24 cellular contexts compared by ENCODE assay signal in genomic region chr16:75732871-75733270, GRCh38. TPM values are rescaled to one million over a fixed set of nuclear protein-coding genes. Genes with fewer than 3 reads are reported as not detected.
DNase-seq lines count a peak whose midpoint lies in the region; ATAC-seq, FAIRE-seq and TF ChIP-seq lines count a peak whose summit lies in the region.
"Had no signal": no experiment of that assay in that cellular context is flagged by ENCODE, and none has a peak within 500 bp of the region (broad histone marks: within the 10 kb centered on the region; RNA-seq: fewer than 3 reads in every experiment).

No MANE protein-coding gene starts in this region.

- in situ Hi-C loops in astrocyte of the spinal cord (cut with HindIII; ENCODE audit: low sequenced_read_pairs) = no loop called here

- POLR2A ChIA-PET in CD4-positive, alpha-beta T cell (lab: Charles Lee) = no interaction called here

- H3K9me3 ChIP-seq in mesodermal cell (ENCODE audit: control insufficient read depth, low read length) (no peaks in the 10 kb centered on the region), thoracic aorta (no peaks in the 10 kb centered on the region)
- no peaks in the 10 kb centered on the region for H3K9me3 ChIP-seq in CD4-positive, alpha-beta T cell (ENCODE audit: control insufficient read depth, low read length)

- H3K9me3 Mint-ChIP-seq in CD4-positive, alpha-beta T cell = no peaks in the 10 kb centered on the region
- H3K9me3 Mint-ChIP-seq: activated naive CD4-positive, alpha-beta T cell treated with anti-CD3 and anti-CD28 coated beads, Interleukin-2, amount 50 U/mL, for 72 hours; CD8-positive, alpha-beta memory T cell; dendritic cell treated with granulocyte-macrophage colony-stimulating factor and Interleukin-4, amounts not matched to agents 40 ng/mL and 50 ng/mL, for 4 days had no signal

- FAIRE-seq in GM12892 (lab: Jason Lieb, UNC) = no peak
- FAIRE-seq: urothelium cell line had no signal

- CTCF ChIA-PET in CD4-positive, alpha-beta T cell (lab: Charles Lee) = no interaction called here

- peak; percentile 11 for DNase-seq in ELF-1 (ENCODE audit: low read depth, low spot score)
- peak; percentile 2 for DNase-seq in astrocyte of the spinal cord (ENCODE audit: low read depth, low spot score)
- DNase-seq in thoracic aorta (ENCODE audit: low spot score) = no peak
- DNase-seq in CD4-positive, alpha-beta T cell = no peak
- DNase-seq in GM12892 (ENCODE audit: insufficient read length) = no peak
- DNase-seq: activated CD4-positive, alpha-beta T cell treated with anti-CD3 and anti-CD28 coated beads for 1 hour; CD8-positive, alpha-beta memory T cell; DND-41; foreskin keratinocyte; KG1; NCI-H1048; NCI-H2107; NCI-H524; stimulated activated naive CD8-positive, alpha-beta T cell treated with anti-CD3 and anti-CD28 coated beads, Interleukin-15, Interleukin-2, amounts not matched to agents 100 U/mL and 50 U/mL, for 24 hours; SW 1271 had no signal

- WGBS in mesodermal cell (ENCODE audit: insufficient coverage in 2 of 2), 2 experiments = 56 to 60% methylated on average over 2 of the region's 2 CpGs

- H3K27me3 ChIP-seq in thoracic aorta (replicated peaks; ENCODE audit: insufficient read depth) = no peaks in the 10 kb centered on the region
- no peaks in the 10 kb centered on the region for H3K27me3 ChIP-seq in CD4-positive, alpha-beta T cell (ENCODE audit: control insufficient read depth, insufficient read depth, low read length)
- H3K27me3 ChIP-seq: brain microvascular endothelial cell, foreskin keratinocyte had no signal

- H3K27ac ChIP-seq in mesodermal cell (ENCODE audit: low read depth, low read length, severe bottlenecking) (peak overlapping the region; percentile 68), thoracic aorta (peak overlapping the region; percentile 70 to 75)
- no peak overlapping the region for H3K27ac ChIP-seq in CD4-positive, alpha-beta T cell (ENCODE audit: low read depth, low read length)
- H3K27ac ChIP-seq: brain microvascular endothelial cell, foreskin keratinocyte had no signal

- H3K36me3 Mint-ChIP-seq in CD4-positive, alpha-beta T cell (ENCODE audit: low read depth) = no peaks in the 10 kb centered on the region
- H3K36me3 Mint-ChIP-seq: activated naive CD4-positive, alpha-beta T cell treated with anti-CD3 and anti-CD28 coated beads, Interleukin-2, amount 50 U/mL, for 72 hours; CD8-positive, alpha-beta memory T cell had no signal

- H3K36me3 ChIP-seq in mesodermal cell (ENCODE audit: control insufficient read depth, insufficient read depth, low read length) (no peaks in the 10 kb centered on the region), thoracic aorta (no peaks in the 10 kb centered on the region)
- H3K36me3 ChIP-seq: brain microvascular endothelial cell had no signal

- intact Hi-C loops in CD4-positive, alpha-beta T cell (cut with DNase I, micrococcal nuclease) = no loop called here

- TF ChIP-seq POLR2A in GM12892 (IDR thresholded peaks at IDR 0.05; ENCODE audit: low read depth, low read length) = no peak

- H3K4me1 Mint-ChIP-seq in CD4-positive, alpha-beta T cell (ENCODE audit: low read depth) = no peaks in the 10 kb centered on the region
- H3K4me1 Mint-ChIP-seq: CD8-positive, alpha-beta memory T cell had no signal

- H3K27me3 Mint-ChIP-seq in CD4-positive, alpha-beta T cell = peaks cover under 1% of the 10 kb centered on the region
- H3K27me3 Mint-ChIP-seq: dendritic cell treated with granulocyte-macrophage colony-stimulating factor and Interleukin-4, amounts not matched to agents 40 ng/mL and 50 ng/mL, for 4 days had no signal

- no peak for ATAC-seq in thoracic aorta (ENCODE audit: insufficient number of reproducible peaks, low FRiP score, low read depth)
- ATAC-seq in GM21723 (IDR thresholded peaks at IDR 0.05; ENCODE audit: unreplicated experiment) = no peak
- no peak for ATAC-seq in CD4-positive, alpha-beta T cell (ENCODE audit: poor library complexity)
- ATAC-seq in HG03196 (IDR thresholded peaks at IDR 0.05; ENCODE audit: unreplicated experiment) = no peak
- ATAC-seq: activated naive CD4-positive, alpha-beta T cell treated with anti-CD3 and anti-CD28 coated beads, Interleukin-2, amount 50 U/mL, for 72 hours; foreskin keratinocyte; stimulated activated naive CD8-positive, alpha-beta T cell treated with anti-CD3 and anti-CD28 coated beads, Interleukin-15, Interleukin-2, amounts not matched to agents 100 U/mL and 50 U/mL, for 24 hours had no signal

- H3K4me3 Mint-ChIP-seq in CD4-positive, alpha-beta T cell = no peak overlapping the region
- H3K4me3 Mint-ChIP-seq: CD8-positive, alpha-beta memory T cell; dendritic cell treated with granulocyte-macrophage colony-stimulating factor and Interleukin-4, amounts not matched to agents 40 ng/mL and 50 ng/mL, for 4 days had no signal

- H3K4me1 ChIP-seq in mesodermal cell (ENCODE audit: control insufficient read depth, insufficient read depth, low read length, poor library complexity, severe bottlenecking) (no peaks in the 10 kb centered on the region), thoracic aorta (ENCODE audit: control insufficient read depth in 1 of 2, low read depth in 2 of 2) (peaks cover 6 to 21% of the 10 kb centered on the region in 2 donors)
- H3K4me1 ChIP-seq: foreskin keratinocyte had no signal

- no peak overlapping the region for H3K27ac Mint-ChIP-seq in CD4-positive, alpha-beta T cell
- H3K27ac Mint-ChIP-seq: activated naive CD4-positive, alpha-beta T cell treated with anti-CD3 and anti-CD28 coated beads, Interleukin-2, amount 50 U/mL, for 72 hours; dendritic cell treated with granulocyte-macrophage colony-stimulating factor and Interleukin-4, amounts not matched to agents 40 ng/mL and 50 ng/mL, for 4 days had no signal

- H3K4me3 ChIP-seq in astrocyte of the spinal cord (ENCODE audit: low read depth, low read length) (no peak overlapping the region), mesodermal cell (ENCODE audit: extremely low read depth, insufficient read depth, low read length, poor library complexity, severe bottlenecking) (no peak overlapping the region), thoracic aorta (no peak overlapping the region)

- TF ChIP-seq CTCF in astrocyte of the spinal cord (IDR thresholded peaks at IDR 0.05; ENCODE audit: low read depth, low read length) (no peak), thoracic aorta (IDR thresholded peaks at IDR 0.05) (no peak)
- no peak for TF ChIP-seq CTCF in CD4-positive, alpha-beta T cell (IDR thresholded peaks at IDR 0.05)

RNA-seq across cellular contexts. Expression of gene CPHXL, which starts 6.6 kb away (rescaled TPM):
- polyA plus RNA-seq in mesodermal cell (2013, experiment 1 of 2) = not detected
- not detected for polyA plus RNA-seq in mesodermal cell (2013, experiment 2 of 2)
- total RNA-seq in thoracic aorta = not detected
- not detected for total RNA-seq in CD4-positive, alpha-beta T cell
- not detected for polyA plus RNA-seq in GM12892 (2012; ENCODE audit: missing spikeins)
- total RNA-seq: activated CD8-positive, alpha-beta memory T cell treated with anti-CD3 and anti-CD28 coated beads for 36 hours; activated naive CD4-positive, alpha-beta T cell treated with anti-CD3 and anti-CD28 coated beads, Interleukin-2, amount 50 U/mL, for 72 hours; CD8-positive, alpha-beta memory T cell; foreskin keratinocyte; mononuclear cell had no signal
- polyA plus RNA-seq: CD8-positive, alpha-beta memory T cell; foreskin keratinocyte had no signal

RNA-seq across cellular contexts. Expression of gene DUXB, which starts 31.6 kb away (rescaled TPM):
- not detected for polyA plus RNA-seq in mesodermal cell (2013, experiment 1 of 2)
- polyA plus RNA-seq in mesodermal cell (2013, experiment 2 of 2) = not detected
- not detected for total RNA-seq in thoracic aorta
- total RNA-seq in CD4-positive, alpha-beta T cell = not detected
- not detected for polyA plus RNA-seq in GM12892 (2012; ENCODE audit: missing spikeins)
- total RNA-seq: activated CD8-positive, alpha-beta memory T cell treated with anti-CD3 and anti-CD28 coated beads for 36 hours; activated naive CD4-positive, alpha-beta T cell treated with anti-CD3 and anti-CD28 coated beads, Interleukin-2, amount 50 U/mL, for 72 hours; CD8-positive, alpha-beta memory T cell; foreskin keratinocyte had no signal
- polyA plus RNA-seq: CD8-positive, alpha-beta memory T cell; foreskin keratinocyte had no signal

RNA-seq across cellular contexts. Expression of gene CPHXL2, which starts 56.1 kb away (rescaled TPM):
- not detected for polyA plus RNA-seq in mesodermal cell (2013, experiment 1 of 2)
- not detected for polyA plus RNA-seq in mesodermal cell (2013, experiment 2 of 2)
- total RNA-seq in thoracic aorta = not detected
- not detected for total RNA-seq in CD4-positive, alpha-beta T cell
- polyA plus RNA-seq in GM12892 (2012; ENCODE audit: missing spikeins) = 0.36 TPM
- total RNA-seq: activated CD8-positive, alpha-beta memory T cell treated with anti-CD3 and anti-CD28 coated beads for 36 hours; activated naive CD4-positive, alpha-beta T cell treated with anti-CD3 and anti-CD28 coated beads, Interleukin-2, amount 50 U/mL, for 72 hours; CD8-positive, alpha-beta memory T cell; foreskin keratinocyte; mononuclear cell had no signal
- polyA plus RNA-seq: CD8-positive, alpha-beta memory T cell; foreskin keratinocyte had no signal

Comparison
In these comparisons a context has a peak if more than half of its experiments do, and no peak if none do; other contexts are left out.
1. DNase-seq: peak in ELF-1 (single experiment) and astrocyte of the spinal cord (single experiment); none in thoracic aorta (single experiment), CD4-positive, alpha-beta T cell (0 of 10) and GM12892 (single experiment).